In genomic region chr1:204134103-204134502, GRCh38 we compare ENCODE assay signal across 19 cellular contexts. TPM values are rescaled to one million over a fixed set of nuclear protein-coding genes. Genes with fewer than 3 reads are reported as not detected.
DNase-seq lines count a peak whose midpoint lies in the region; ATAC-seq, FAIRE-seq and TF ChIP-seq lines count a peak whose summit lies in the region.
"Had no signal": no experiment of that assay in that cellular context is flagged by ENCODE, and none has a peak within 500 bp of the region (broad histone marks: within the 10 kb centered on the region; RNA-seq: fewer than 3 reads in every experiment).

No MANE protein-coding gene starts in this region.

- no peak overlapping the region for H2AFZ ChIP-seq in GM12878 (ENCODE audit: control insufficient read depth, low read depth, low read length)

- no peak for TF ChIP-seq EP300 in GM12878 (IDR thresholded peaks at IDR 0.05; ENCODE audit: borderline replicate concordance in 1 of 2, control insufficient read depth in 1 of 2, low read depth in 2 of 2, low read length in 2 of 2)

- no TSS peak for BruUV-seq in GM12878 (replicated peaks; lab: Mats Ljungman, UMichigan)

- WGBS in GM12878 (ENCODE audit: insufficient coverage, insufficient replicate concordance, low lambda C conversion rate, missing lambda C conversion rate) = 2% methylated on average over 11 of the region's 11 CpGs

- in situ Hi-C loops in GM12878 (cut with MboI) = no loop called here

- H3K9ac ChIP-seq in GM12878 (ENCODE audit: control insufficient read depth, insufficient read depth, low read length) = no peak overlapping the region

- peak; percentile 62 for ATAC-seq in GM12878
- no peak for ATAC-seq in stimulated activated effector memory CD8-positive, alpha-beta T cell treated with anti-CD3 and anti-CD28 coated beads, Interleukin-12 subunit alpha, Interleukin-12 subunit beta, amount 100 ng/mL, for 72 hours
- ATAC-seq in HG03175 (IDR thresholded peaks at IDR 0.05; ENCODE audit: unreplicated experiment) = no peak
- ATAC-seq in left lobe of liver = no peak
- ATAC-seq: HepG2 had no signal

- TF ChIP-seq POLR2A in GM12878 (IDR thresholded peaks at IDR 0.05; ENCODE audit: low read depth, low read length) = no peak

- peaks cover 11% of the 10 kb centered on the region for H3K4me1 Mint-ChIP-seq in stimulated activated effector memory CD8-positive, alpha-beta T cell treated with anti-CD3 and anti-CD28 coated beads, Interleukin-12 subunit alpha, Interleukin-12 subunit beta, amount 100 ng/mL, for 72 hours
- H3K4me1 Mint-ChIP-seq in activated CD4-positive, alpha-beta T cell treated with anti-CD3 and anti-CD28 coated beads, Interleukin-2, amount 10 ng/mL, durations not matched to agents 7 days and 5 days = peaks cover 3% of the 10 kb centered on the region

- H3K4me3 ChIP-seq in MG63 = no peak overlapping the region
- no peak overlapping the region for H3K4me3 ChIP-seq in GM12878

- H3K27ac ChIP-seq in GM12878 (ENCODE audit: control insufficient read depth, insufficient read depth) = no peak overlapping the region
- H3K27ac ChIP-seq: 22Rv1 had no signal

- no peak for FAIRE-seq in GM12878 (lab: Jason Lieb, UNC)
- FAIRE-seq: HepG2, HTR-8/SVneo had no signal

- H3K27me3 ChIP-seq in MG63 = no peaks in the 10 kb centered on the region
- no peaks in the 10 kb centered on the region; a peak in 2 of 4 replicates for H3K27me3 ChIP-seq in GM12878 (replicated peaks in 1 of 2; ENCODE audit: control insufficient read depth in 2 of 2, insufficient read depth in 2 of 2, low read length in 1 of 2)

- H3K36me3 Mint-ChIP-seq in stimulated activated effector memory CD8-positive, alpha-beta T cell treated with anti-CD3 and anti-CD28 coated beads, Interleukin-12 subunit alpha, Interleukin-12 subunit beta, amount 100 ng/mL, for 72 hours = no peaks in the 10 kb centered on the region
- no peaks in the 10 kb centered on the region for H3K36me3 Mint-ChIP-seq in activated CD4-positive, alpha-beta T cell treated with anti-CD3 and anti-CD28 coated beads, Interleukin-2, amount 10 ng/mL, durations not matched to agents 7 days and 5 days (ENCODE audit: low read depth)

- H3K36me3 ChIP-seq in MG63 (no peaks in the 10 kb centered on the region), GM12878 (ENCODE audit: control insufficient read depth in 2 of 2, insufficient read depth in 2 of 2, low read length in 1 of 2) (no peaks in the 10 kb centered on the region)

- intact Hi-C loops in GM12878 (cut with micrococcal nuclease; ENCODE audit: unreplicated experiment) = no loop called here

- H3K4me3 Mint-ChIP-seq in stimulated activated effector memory CD8-positive, alpha-beta T cell treated with anti-CD3 and anti-CD28 coated beads, Interleukin-12 subunit alpha, Interleukin-12 subunit beta, amount 100 ng/mL, for 72 hours = no peak overlapping the region
- H3K4me3 Mint-ChIP-seq in activated CD4-positive, alpha-beta T cell treated with anti-CD3 and anti-CD28 coated beads, Interleukin-2, amount 10 ng/mL, durations not matched to agents 7 days and 5 days = no peak overlapping the region
- H3K4me3 Mint-ChIP-seq: CD4-positive, alpha-beta T cell; H9 had no signal

- CTCF ChIA-PET in GM12878 (lab: Yijun Ruan, JAX) = interaction anchor here (0.6 kb wide), 1 partner anchor 41 kb away, joined by 3 read pairs; no protein-coding TSS in a partner anchor
- CTCF ChIA-PET in activated CD4-positive, alpha-beta T cell treated with anti-CD3 and anti-CD28 coated beads, Interleukin-2, amount 10 ng/mL, durations not matched to agents 7 days and 5 days (lab: Charles Lee) = interaction anchor here (0.6 kb wide), 2 partner anchors 162 to 747 kb away, joined by 3 read pairs; no protein-coding TSS in a partner anchor

- no peaks in the 10 kb centered on the region for H4K20me1 ChIP-seq in GM12878 (ENCODE audit: control insufficient read depth, insufficient read depth)

- SMC1A ChIA-PET in GM12878 (lab: Charles Lee; ENCODE audit: uncharacterized antibody, unreplicated experiment) = interaction anchor here (0.9 to 1.1 kb wide), 2 partner anchors 11 to 276 kb away, joined by 3 to 4 read pairs; no protein-coding TSS in a partner anchor

- no peaks in the 10 kb centered on the region for H3K27me3 Mint-ChIP-seq in activated CD4-positive, alpha-beta T cell treated with anti-CD3 and anti-CD28 coated beads, Interleukin-2, amount 10 ng/mL, durations not matched to agents 7 days and 5 days
- H3K27me3 Mint-ChIP-seq: CD4-positive, alpha-beta T cell had no signal

- peak; percentile 28 for DNase-seq in A172 (ENCODE audit: low spot score)
- DNase-seq in MG63 = peak; percentile 30
- DNase-seq in GM12878 (ENCODE audit: low read depth, low spot score) = no peak
- no peak for DNase-seq in stimulated activated effector memory CD8-positive, alpha-beta T cell treated with anti-CD3 and anti-CD28 coated beads, Interleukin-12 subunit alpha, Interleukin-12 subunit beta, amount 100 ng/mL, for 72 hours (ENCODE audit: low spot score in 2 of 2)
- DNase-seq in activated naive CD4-positive, alpha-beta T cell (lab: John Stamatoyannopoulos, UW) = no peak
- no peak for DNase-seq in activated CD4-positive, alpha-beta T cell treated with anti-CD3 and anti-CD28 coated beads, Interleukin-2, amount 10 ng/mL, durations not matched to agents 7 days and 5 days
- DNase-seq in left lobe of liver (ENCODE audit: low spot score) = no peak
- DNase-seq: AML-193; C1 segment of cervical spinal cord; Calu3; CD4-positive, alpha-beta T cell; DMS 273 treated with DMSO at 0.1 percent for 48 hours; GOT3; H9 had no signal

- H3K4me1 ChIP-seq in GM12878 (ENCODE audit: control insufficient read depth, insufficient read depth, low read length) = no peaks in the 10 kb centered on the region

- POLR2A ChIA-PET in GM12878 (lab: Charles Lee) = no interaction called here
- POLR2A ChIA-PET in activated CD4-positive, alpha-beta T cell treated with anti-CD3 and anti-CD28 coated beads, Interleukin-2, amount 10 ng/mL, durations not matched to agents 7 days and 5 days (lab: Charles Lee) = no interaction called here

- no peaks in the 10 kb centered on the region for H3K9me3 ChIP-seq in MG63
- no peaks in the 10 kb centered on the region for H3K9me3 ChIP-seq in GM12878 (replicated peaks; ENCODE audit: control insufficient read depth, insufficient read depth, low read length)

- H3K9me3 Mint-ChIP-seq in stimulated activated effector memory CD8-positive, alpha-beta T cell treated with anti-CD3 and anti-CD28 coated beads, Interleukin-12 subunit alpha, Interleukin-12 subunit beta, amount 100 ng/mL, for 72 hours = no peaks in the 10 kb centered on the region
- no peaks in the 10 kb centered on the region for H3K9me3 Mint-ChIP-seq in activated CD4-positive, alpha-beta T cell treated with anti-CD3 and anti-CD28 coated beads, Interleukin-2, amount 10 ng/mL, durations not matched to agents 7 days and 5 days
- H3K9me3 Mint-ChIP-seq: CD4-positive, alpha-beta T cell; H9 had no signal

- no peak for TF ChIP-seq CTCF in GM12878 (IDR thresholded peaks at IDR 0.05 in 2 of 3, conservative IDR thresholded peaks at IDR 0.05 in 1 of 3; ENCODE audit: control insufficient read depth in 2 of 3, extremely low read depth in 1 of 3, insufficient read depth in 1 of 3, low read depth in 3 of 3, low read length in 3 of 3)

- no peak for TF ChIP-seq RAD21 in GM12878 (IDR thresholded peaks at IDR 0.05; ENCODE audit: insufficient read depth, low read depth, low read length)

- no peak overlapping the region for H3K4me2 ChIP-seq in GM12878 (ENCODE audit: control insufficient read depth, insufficient read depth)

- H3K27ac Mint-ChIP-seq in stimulated activated effector memory CD8-positive, alpha-beta T cell treated with anti-CD3 and anti-CD28 coated beads, Interleukin-12 subunit alpha, Interleukin-12 subunit beta, amount 100 ng/mL, for 72 hours = peak overlapping the region; percentile 74
- no peak overlapping the region for H3K27ac Mint-ChIP-seq in activated CD4-positive, alpha-beta T cell treated with anti-CD3 and anti-CD28 coated beads, Interleukin-2, amount 10 ng/mL, durations not matched to agents 7 days and 5 days
- H3K27ac Mint-ChIP-seq: CD4-positive, alpha-beta T cell; H9 had no signal

- RAD21 ChIA-PET in GM12878 (lab: Charles Lee; ENCODE audit: unreplicated experiment) = no interaction called here

- no peaks in the 10 kb centered on the region for H3K79me2 ChIP-seq in GM12878 (ENCODE audit: control insufficient read depth, insufficient read depth, low read length)

RNA-seq across cellular contexts. Expression of gene ETNK2, which starts 17.7 kb away (rescaled TPM):
- total RNA-seq in A172 (2014; rRNA removed; shearing (Covaris generic)) = 20.9 and 23.0 TPM in 2 replicates
- 11.1 and 11.2 TPM in 2 replicates for total RNA-seq in MG63 (2014; rRNA removed; shearing (Covaris generic); ENCODE audit: low replicate concordance)
- not detected in 2 replicates for total RNA-seq in GM12878 (2013; cell fraction: nucleolus; rRNA removed)
- not detected in 2 replicates for total RNA-seq in GM12878 (2014; rRNA removed)
- not detected in 2 replicates for total RNA-seq in GM12878 (2014; rRNA removed; fragmentation: Illumina TruSeq; extraction: Trizol)
- total RNA-seq in GM12878 (2021) = not detected in 2 replicates
- polyA plus RNA-seq in GM12878 (2011; ENCODE audit: low read depth) = not detected
- 0.14 TPM in 1 of 2 replicates, not detected in the other for polyA plus RNA-seq in GM12878 (2011; rRNA removed)
- polyA plus RNA-seq in GM12878 (2011; cell fraction: cytosol; rRNA removed) = 0.08 and 0.27 TPM in 2 replicates
- polyA plus RNA-seq in GM12878 (2011; cell fraction: nucleus; rRNA removed) = 0.13 TPM in 1 of 2 replicates, not detected in the other
- 0.07 TPM in 1 of 2 replicates, not detected in the other for polyA plus RNA-seq in GM12878 (2012)
- polyA plus RNA-seq in GM12878 (2014; fragmentation: Illumina TruSeq; extraction: Trizol) = not detected in 2 replicates
- polyA plus RNA-seq in GM12878 (2014; fragmentation: Nextera tagmentation; extraction: Ambion mirVana) = not detected
- not detected in 2 replicates for polyA plus RNA-seq in GM12878 (2014; rRNA removed)
- not detected for polyA plus RNA-seq in GM12878 (2016; fragmentation: Nextera tagmentation; extraction: Ambion mirVana)
- 0.10 and 0.22 TPM in 2 replicates for polyA minus RNA-seq in GM12878 (2011; rRNA and poly(A)+ RNA removed)
- polyA minus RNA-seq in GM12878 (2011; cell fraction: cytosol; rRNA and poly(A)+ RNA removed) = not detected in 2 replicates
- polyA minus RNA-seq in GM12878 (2011; cell fraction: nucleus; rRNA and poly(A)+ RNA removed) = not detected in 2 replicates
- under 1 TPM in 1 of 2 experiments, not detected in 1; 0.25 TPM for total RNA-seq in activated CD4-positive, alpha-beta T cell treated with anti-CD3 and anti-CD28 coated beads, Interleukin-2, amount 10 ng/mL, durations not matched to agents 7 days and 5 days
- 213 TPM for total RNA-seq in left lobe of liver

RNA-seq across cellular contexts. Expression of gene REN, which starts 32.0 kb away (rescaled TPM):
- total RNA-seq in A172 (2014; rRNA removed; shearing (Covaris generic)) = 0.62 TPM in 1 of 2 replicates, not detected in the other
- total RNA-seq in MG63 (2014; rRNA removed; shearing (Covaris generic); ENCODE audit: low replicate concordance) = not detected in 2 replicates
- total RNA-seq in GM12878 (2013; cell fraction: nucleolus; rRNA removed) = not detected in 2 replicates
- total RNA-seq in GM12878 (2014; rRNA removed) = not detected in 2 replicates
- total RNA-seq in GM12878 (2014; rRNA removed; fragmentation: Illumina TruSeq; extraction: Trizol) = not detected in 2 replicates
- not detected in 2 replicates for total RNA-seq in GM12878 (2021)
- polyA plus RNA-seq in GM12878 (2011; ENCODE audit: low read depth) = not detected
- not detected in 2 replicates for polyA plus RNA-seq in GM12878 (2011; rRNA removed)
- polyA plus RNA-seq in GM12878 (2011; cell fraction: cytosol; rRNA removed) = not detected in 2 replicates
- not detected in 2 replicates for polyA plus RNA-seq in GM12878 (2011; cell fraction: nucleus; rRNA removed)
- polyA plus RNA-seq in GM12878 (2012) = not detected in 2 replicates
- polyA plus RNA-seq in GM12878 (2014; fragmentation: Illumina TruSeq; extraction: Trizol) = not detected in 2 replicates
- not detected for polyA plus RNA-seq in GM12878 (2014; fragmentation: Nextera tagmentation; extraction: Ambion mirVana)
- not detected in 2 replicates for polyA plus RNA-seq in GM12878 (2014; rRNA removed)
- polyA plus RNA-seq in GM12878 (2016; fragmentation: Nextera tagmentation; extraction: Ambion mirVana) = not detected
- not detected in 2 replicates for polyA minus RNA-seq in GM12878 (2011; rRNA and poly(A)+ RNA removed)
- polyA minus RNA-seq in GM12878 (2011; cell fraction: cytosol; rRNA and poly(A)+ RNA removed) = not detected in 2 replicates
- polyA minus RNA-seq in GM12878 (2011; cell fraction: nucleus; rRNA and poly(A)+ RNA removed) = not detected in 2 replicates
- not detected for total RNA-seq in activated CD4-positive, alpha-beta T cell treated with anti-CD3 and anti-CD28 coated beads, Interleukin-2, amount 10 ng/mL, durations not matched to agents 7 days and 5 days
- total RNA-seq in left lobe of liver = 0.20 TPM
- total RNA-seq: Calu3; CD4-positive, alpha-beta T cell; Daoy; H9; HepG2 had no signal
- polyA plus RNA-seq: HepG2 had no signal

Comparison
In these comparisons a context has a peak if more than half of its experiments do, and no peak if none do; other contexts are left out.
1. DNase-seq: peak in A172 (single experiment) and MG63 (single experiment); none in GM12878 (single experiment), stimulated activated effector memory CD8-positive, alpha-beta T cell treated with anti-CD3 and anti-CD28 coated beads, Interleukin-12 subunit alpha, Interleukin-12 subunit beta, amount 100 ng/mL, for 72 hours (0 of 2), activated naive CD4-positive, alpha-beta T cell (0 of 4), activated CD4-positive, alpha-beta T cell treated with anti-CD3 and anti-CD28 coated beads, Interleukin-2, amount 10 ng/mL, durations not matched to agents 7 days and 5 days (single experiment) and left lobe of liver (single experiment).